8 cellular contexts compared by ENCODE assay signal in the genomic region with DNA sequence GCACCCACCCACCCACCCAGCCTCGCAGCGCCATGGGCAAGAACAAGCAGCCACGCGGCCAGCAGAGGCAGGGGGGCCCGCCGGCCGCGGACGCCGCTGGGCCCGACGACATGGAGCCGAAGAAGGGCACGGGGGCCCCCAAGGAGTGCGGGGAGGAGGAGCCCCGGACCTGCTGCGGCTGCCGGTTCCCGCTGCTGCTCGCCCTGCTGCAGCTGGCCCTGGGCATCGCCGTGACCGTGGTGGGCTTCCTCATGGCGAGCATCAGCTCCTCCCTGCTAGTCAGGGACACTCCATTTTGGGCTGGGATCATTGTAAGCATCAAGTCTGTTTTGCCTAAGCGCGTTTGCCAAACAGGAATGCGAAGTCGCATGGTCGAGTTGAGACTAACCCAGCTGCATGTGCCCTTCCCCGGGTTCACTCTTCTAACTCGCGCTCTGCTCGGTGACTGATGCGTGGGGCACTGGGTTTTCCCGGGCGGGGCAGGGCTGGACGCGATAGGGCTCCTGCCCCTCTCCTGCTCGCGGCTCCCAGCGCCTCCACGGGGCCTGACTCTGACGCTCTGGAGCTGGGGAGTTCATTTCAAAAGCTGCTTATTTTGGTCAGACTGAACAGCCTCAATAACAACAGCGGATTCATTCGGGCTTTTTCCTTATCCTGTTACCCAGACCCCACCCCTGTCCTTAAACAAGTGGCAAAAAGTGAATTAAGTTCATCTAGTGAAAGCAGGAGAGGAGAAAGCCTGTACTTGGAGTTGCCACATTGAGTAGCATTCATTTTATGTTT. TPM values are rescaled to one million over a fixed set of nuclear protein-coding genes. Genes with fewer than 3 reads are reported as not detected.
DNase-seq lines count a peak whose midpoint lies in the region; ATAC-seq and TF ChIP-seq lines count a peak whose summit lies in the region.

No MANE protein-coding gene starts in this region.

- H3K27me3 ChIP-seq in MM.1S (replicated peaks; ENCODE audit: insufficient read depth, low read length) = no peaks in the 10 kb centered on the region
- no peaks in the 10 kb centered on the region for H3K27me3 ChIP-seq in body of pancreas
- H3K27me3 ChIP-seq in iPS-18a (ENCODE audit: control insufficient read depth, insufficient read depth, low read length) = peaks cover 39% of the 10 kb centered on the region
- no peaks in the 10 kb centered on the region for H3K27me3 ChIP-seq in rectal smooth muscle tissue (ENCODE audit: control insufficient read depth, insufficient read depth, low read length)

- no peaks in the 10 kb centered on the region for H4K20me1 ChIP-seq in MM.1S (ENCODE audit: insufficient read depth, low read length)

- no peaks in the 10 kb centered on the region for H3K79me2 ChIP-seq in MM.1S (ENCODE audit: low read length)

- no peak for TF ChIP-seq CTCF in MM.1S (IDR thresholded peaks at IDR 0.05; ENCODE audit: low read length)
- peak in 1 of 7 experiments; percentile 5 for TF ChIP-seq CTCF in body of pancreas (IDR thresholded peaks at IDR 0.05)

- H3K4me1 ChIP-seq in MM.1S (ENCODE audit: low read length) (no peaks in the 10 kb centered on the region), body of pancreas (peaks cover 10% of the 10 kb centered on the region), iPS-18a (ENCODE audit: control insufficient read depth, low read depth, low read length) (no peaks in the 10 kb centered on the region), rectal smooth muscle tissue (ENCODE audit: control insufficient read depth, insufficient read depth, low read length) (peaks cover 18% of the 10 kb centered on the region)

- peak overlapping the region; percentile 87 for H2AFZ ChIP-seq in MM.1S (ENCODE audit: low read length)

- intact Hi-C loops in body of pancreas (cut with DNase I) = no loop called here

- 1% methylated on average over 33 to 45 of the region's 45 CpGs for WGBS in body of pancreas, 2 donors

- peak overlapping the region; percentile 49 for H3K9ac ChIP-seq in MM.1S (ENCODE audit: low read length)
- H3K9ac ChIP-seq in iPS-18a (ENCODE audit: low read length) = peak overlapping the region; percentile 43
- peak overlapping the region; percentile 43 for H3K9ac ChIP-seq in rectal smooth muscle tissue (ENCODE audit: low read length)

- H3K4me3 ChIP-seq in MM.1S (ENCODE audit: low read length) (peak overlapping the region; percentile 58), body of pancreas (peak overlapping the region; percentile 31 to 83), iPS-18a (ENCODE audit: low read length) (peak overlapping the region; percentile 69), rectal smooth muscle tissue (ENCODE audit: low read length) (peak overlapping the region; percentile 61)

- peak overlapping the region; percentile 88 for H3K4me2 ChIP-seq in MM.1S (ENCODE audit: low read depth, low read length)

- H3K36me3 ChIP-seq in MM.1S (replicated peaks; ENCODE audit: insufficient read depth, low read length) = no peaks in the 10 kb centered on the region
- no peaks in the 10 kb centered on the region for H3K36me3 ChIP-seq in body of pancreas (replicated peaks in 1 of 2; ENCODE audit: insufficient read depth in 1 of 2, low read depth in 2 of 2)
- H3K36me3 ChIP-seq in iPS-18a (ENCODE audit: control insufficient read depth, low read depth, low read length) = no peaks in the 10 kb centered on the region
- no peaks in the 10 kb centered on the region for H3K36me3 ChIP-seq in rectal smooth muscle tissue (ENCODE audit: control insufficient read depth, insufficient read depth, low read length)

- ATAC-seq in GM18909 (IDR thresholded peaks at IDR 0.05; ENCODE audit: poor library complexity, unreplicated experiment) (peak; percentile 59), body of pancreas (peak; percentile 79), HG03097 (IDR thresholded peaks at IDR 0.05; ENCODE audit: low FRiP score, unreplicated experiment) (no peak)

- H3K9me2 ChIP-seq in MM.1S (replicated peaks; ENCODE audit: insufficient read depth, low read length) = no peaks in the 10 kb centered on the region

- peak; percentile 36 for DNase-seq in AG08395 (ENCODE audit: low spot score)
- DNase-seq in MM.1S = peak; percentile 43
- peak; percentile 52 to 67 (median 58) for DNase-seq in body of pancreas
- no peak for DNase-seq in OCI-M2 (lab: John Stamatoyannopoulos, UW; ENCODE audit: unreplicated experiment)

- 0 out of 2 replicates have a peak, but pooled peaks cover 4% of the 10 kb centered on the region for H3F3A ChIP-seq in MM.1S (ENCODE audit: insufficient read depth, low read length)

- H3K9me3 ChIP-seq in MM.1S (replicated peaks; ENCODE audit: insufficient read depth, low read length) (no peaks in the 10 kb centered on the region), body of pancreas (no peaks in the 10 kb centered on the region), iPS-18a (ENCODE audit: control insufficient read depth, low read depth, low read length) (no peaks in the 10 kb centered on the region)

- H3K27ac ChIP-seq in MM.1S (ENCODE audit: low read length) (no peak overlapping the region), body of pancreas (peak overlapping the region; percentile 70 to 86 (median 78)), iPS-18a (ENCODE audit: low read length) (no peak overlapping the region), rectal smooth muscle tissue (ENCODE audit: low read depth, low read length) (peak overlapping the region; percentile 71)

- TF ChIP-seq POLR2A in body of pancreas (IDR thresholded peaks at IDR 0.05) = peak in 2 of 3 donors; percentile 49 to 58

RNA-seq across cellular contexts. Expression of a gene that starts 0.5 kb away (rescaled TPM):
- total RNA-seq in body of pancreas = 1 to 10 TPM; 3.3 to 6.7 TPM

Comparison
In these comparisons a context has a peak if more than half of its experiments do, and no peak if none do; other contexts are left out.
1. H3K27ac ChIP-seq: peak in body of pancreas (4 of 4) and rectal smooth muscle tissue (single experiment); none in MM.1S (single experiment) and iPS-18a (single experiment).
2. Peak in every context shown above with its lines, with median percentiles within 50 percentile points of each other: H3K4me3 ChIP-seq and H3K9ac ChIP-seq.